In genomic region chr1:163628034-163628773, GRCh38 we compare ENCODE assay signal across 26 cellular contexts.
DNase-seq lines count a peak whose midpoint lies in the region; ATAC-seq, FAIRE-seq and TF ChIP-seq lines count a peak whose summit lies in the region.
"Had no signal": no experiment of that assay in that cellular context is flagged by ENCODE, and none has a peak within 500 bp of the region (broad histone marks: within the 10 kb centered on the region; RNA-seq: fewer than 3 reads in every experiment).

No MANE protein-coding gene starts in this region.

- H3K79me2 ChIP-seq in HepG2 (ENCODE audit: insufficient read depth, low read length): no peaks in the 10 kb centered on the region
- no peaks in the 10 kb centered on the region for H3K79me2 ChIP-seq in GM23248 (ENCODE audit: insufficient read depth)

- CTCF ChIA-PET in HepG2 (lab: Yijun Ruan, JAX; ENCODE audit: low intra/inter-chr PET ratio, low total read pairs) (no interaction called here), HEK293 (lab: Yijun Ruan, JAX) (no interaction called here), WTC11 (lab: Charles Lee) (no interaction called here)

- H3K9me3 Mint-ChIP-seq in WTC11: peaks cover 65% of the 10 kb centered on the region

- DNase-seq in HepG2 (ENCODE audit: low spot score) (no peak), right lobe of liver (no peak), WTC11 (ENCODE audit: low spot score) (no peak), left kidney (ENCODE audit: low read depth, low spot score) (peak; percentile 5), GM23248 (no peak)
- DNase-seq: 8988T; ACHN; BE2C; C1 segment of cervical spinal cord; CD4-positive, alpha-beta memory T cell; CD4-positive, CD25-positive, alpha-beta regulatory T cell; CD8-positive, alpha-beta memory T cell; COR-L47; DMS 273 treated with DMSO at 0.1 percent for 48 hours; DMS79; DND-41; EL; GDM1 had no signal

- no peak overlapping the region for H3K27ac Mint-ChIP-seq in WTC11
- H3K27ac Mint-ChIP-seq: CD14-positive monocyte; CD4-positive, alpha-beta memory T cell; CD4-positive, CD25-positive, alpha-beta regulatory T cell; CD8-positive, alpha-beta memory T cell had no signal

- no peaks in the 10 kb centered on the region for H3F3A ChIP-seq in GM23248 (ENCODE audit: insufficient read depth)

- POLR2A ChIA-PET in HepG2 (lab: Yijun Ruan, JAX) (no interaction called here), HEK293 (lab: Yijun Ruan, JAX) (no interaction called here), WTC11 (lab: Charles Lee) (no interaction called here)

- H3K36me3 ChIP-seq in HepG2 (replicated peaks in 1 of 2; ENCODE audit: control insufficient read depth in 1 of 2, insufficient read depth in 2 of 2, low read length in 2 of 2) (no peaks in the 10 kb centered on the region), right lobe of liver (no peaks in the 10 kb centered on the region), HEK293 (ENCODE audit: control insufficient read depth in 2 of 2, insufficient read depth in 1 of 2, low read length in 2 of 2) (no peaks in the 10 kb centered on the region), GM23248 (ENCODE audit: low read depth) (no peaks in the 10 kb centered on the region)
- H3K36me3 ChIP-seq: BE2C, BLaER1 had no signal

- H3K4me2 ChIP-seq in HepG2 (ENCODE audit: low read depth, low read length) (no peak overlapping the region), GM23248 (ENCODE audit: unreplicated experiment) (no peak overlapping the region)
- H3K4me2 ChIP-seq: BLaER1 had no signal

- H4K20me1 ChIP-seq in HepG2 (ENCODE audit: insufficient read depth, low read length) (no peaks in the 10 kb centered on the region), GM23248 (ENCODE audit: insufficient read depth) (no peaks in the 10 kb centered on the region)
- H4K20me1 ChIP-seq: BLaER1 had no signal

- no peak overlapping the region for H3K9ac ChIP-seq in HepG2 (ENCODE audit: insufficient read depth, low read depth, low read length)
- H3K9ac ChIP-seq in GM23248: no peak overlapping the region
- H3K9ac ChIP-seq: BLaER1 had no signal

- no peak overlapping the region for H3K4me3 Mint-ChIP-seq in WTC11
- H3K4me3 Mint-ChIP-seq: CD14-positive monocyte; CD4-positive, alpha-beta memory T cell; CD4-positive, CD25-positive, alpha-beta regulatory T cell; CD8-positive, alpha-beta memory T cell had no signal

- no peak for TF ChIP-seq RAD21 in HepG2 (CRISPR knock-in tag; IDR thresholded peaks at IDR 0.05)

- H3K27me3 ChIP-seq in HepG2 (ENCODE audit: control insufficient read depth in 1 of 2, insufficient read depth in 2 of 2, low read length in 2 of 2) (no peaks in the 10 kb centered on the region), right lobe of liver (no peaks in the 10 kb centered on the region), GM23248 (replicated peaks; ENCODE audit: insufficient read depth) (no peaks in the 10 kb centered on the region)
- H3K27me3 ChIP-seq: BE2C, BLaER1 had no signal

- H3K36me3 Mint-ChIP-seq in WTC11: peaks cover 38% of the 10 kb centered on the region
- H3K36me3 Mint-ChIP-seq: CD14-positive monocyte; CD4-positive, CD25-positive, alpha-beta regulatory T cell; CD8-positive, alpha-beta memory T cell had no signal

- TF ChIP-seq POLR2A in HepG2 (IDR thresholded peaks at IDR 0.05; ENCODE audit: insufficient read depth in 1 of 2, low read depth in 2 of 2, low read length in 2 of 2) (no peak), right lobe of liver (IDR thresholded peaks at IDR 0.05) (no peak)

- in situ Hi-C loops in HepG2 (cut with HindIII; ENCODE audit: extremely low pct_ligation_motif_present, low pct_unique_long_range_greater_than_20kb): no loop called here
- in situ Hi-C loops in GM23248 (cut with MboI): no loop called here

- BruUV-seq in HepG2 (replicated peaks; lab: Mats Ljungman, UMichigan): no TSS peak

- ATAC-seq in HepG2 (no peak), right lobe of liver (no peak), WTC11 (no peak), HG03045 (IDR thresholded peaks at IDR 0.05; ENCODE audit: unreplicated experiment) (no peak)
- ATAC-seq: GM12878 had no signal

- no peak for TF ChIP-seq EP300 in HepG2 (IDR thresholded peaks at IDR 0.05; ENCODE audit: low read depth in 2 of 2, low read length in 2 of 2)
- no peak for TF ChIP-seq EP300 in HepG2 (CRISPR knock-in tag; IDR thresholded peaks at IDR 0.05; ENCODE audit: borderline replicate concordance)

- H3K4me1 Mint-ChIP-seq in WTC11: peaks cover 6% of the 10 kb centered on the region
- H3K4me1 Mint-ChIP-seq: CD14-positive monocyte; CD4-positive, alpha-beta memory T cell; CD4-positive, CD25-positive, alpha-beta regulatory T cell; CD8-positive, alpha-beta memory T cell had no signal

- no peak for FAIRE-seq in HepG2 (lab: Jason Lieb, UNC)
- FAIRE-seq: A204.1, GM12878, GM12892, GM18507 had no signal

- intact Hi-C loops in HepG2 (cut with micrococcal nuclease; ENCODE audit: unreplicated experiment): no loop called here
- intact Hi-C loops in right lobe of liver (cut with DNase I): no loop called here

- H3K9me3 ChIP-seq in HepG2 (ENCODE audit: low read length) (peaks cover 89% of the 10 kb centered on the region), right lobe of liver (no peaks in the 10 kb centered on the region), HEK293 (ENCODE audit: control insufficient read depth, insufficient read depth, low read depth, low read length) (no peaks in the 10 kb centered on the region), GM23248 (ENCODE audit: low read depth) (no peaks in the 10 kb centered on the region)
- H3K9me3 ChIP-seq: BE2C had no signal

- no peak overlapping the region for H3K4me3 ChIP-seq in HepG2 (replicated peaks in 1 of 3; ENCODE audit: insufficient read depth in 1 of 3, low read depth in 2 of 3, low read length in 3 of 3)
- H3K4me3 ChIP-seq in right lobe of liver: no peak overlapping the region
- no peak overlapping the region for H3K4me3 ChIP-seq in HEK293 (ENCODE audit: low read depth, low read length)
- H3K4me3 ChIP-seq in GM23248: no peak overlapping the region
- H3K4me3 ChIP-seq: BLaER1, GM12878 had no signal

- TF ChIP-seq CTCF in HepG2 (CRISPR knock-in tag; IDR thresholded peaks at IDR 0.05) (no peak), right lobe of liver (IDR thresholded peaks at IDR 0.05) (no peak), HEK293 (tag by site-specific recombination; IDR thresholded peaks at IDR 0.05) (no peak), WTC11 (IDR thresholded peaks at IDR 0.05) (no peak)

- no peak overlapping the region for H3K27ac ChIP-seq in HepG2 (ENCODE audit: extremely low read length, insufficient read depth, low read length)
- no peak overlapping the region for H3K27ac ChIP-seq in right lobe of liver
- H3K27ac ChIP-seq in HEK293 (ENCODE audit: extremely low read depth, low read depth, low read length): no peak overlapping the region
- H3K27ac ChIP-seq in GM23248: no peak overlapping the region
- H3K27ac ChIP-seq: BLaER1 had no signal

- no peaks in the 10 kb centered on the region for H3K9me2 ChIP-seq in GM23248 (ENCODE audit: insufficient read depth)

- H3K4me1 ChIP-seq in HepG2 (ENCODE audit: insufficient read depth, low read length) (no peaks in the 10 kb centered on the region), right lobe of liver (no peaks in the 10 kb centered on the region), HEK293 (ENCODE audit: control insufficient read depth, insufficient read depth, low read length) (no peaks in the 10 kb centered on the region), GM23248 (ENCODE audit: insufficient read depth) (no peaks in the 10 kb centered on the region)
- H3K4me1 ChIP-seq: BE2C, BLaER1 had no signal

- H2AFZ ChIP-seq in HepG2 (ENCODE audit: low read length) (no peak overlapping the region), GM23248 (no peak overlapping the region)

- peaks cover 4% of the 10 kb centered on the region; the same call in 1 of the 2 replicates for H3K27me3 Mint-ChIP-seq in WTC11 (ENCODE audit: low read depth)
- H3K27me3 Mint-ChIP-seq: CD4-positive, alpha-beta memory T cell; CD4-positive, CD25-positive, alpha-beta regulatory T cell; CD8-positive, alpha-beta memory T cell had no signal

TF ChIP-seq in HepG2, 621 proteins besides CTCF, POLR2A, EP300 and RAD21 (continues in another document):
- peak; percentile 79 for TF ChIP-seq HNRNPK (IDR thresholded peaks at IDR 0.05; ENCODE audit: low read depth, low read length, poor library complexity, severe bottlenecking)

TF ChIP-seq in HEK293, 187 proteins besides CTCF, POLR2A, EP300 and RAD21 (continues in another document):
- no peak for TF ChIP-seq ZNF791 (tag by site-specific recombination; IDR thresholded peaks at IDR 0.05)
- TF ChIP-seq ZNF311 (tag by site-specific recombination; IDR thresholded peaks at IDR 0.05; ENCODE audit: borderline replicate concordance): no peak
- peak; percentile 76; the same call in 1 of the 2 replicates for TF ChIP-seq ZNF513 (tag by site-specific recombination; IDR thresholded peaks at IDR 0.05)
- peak; percentile 37; the same call in 1 of the 2 replicates for TF ChIP-seq ZNF366 (tag by site-specific recombination; conservative IDR thresholded peaks at IDR 0.05)

TF ChIP-seq in WTC11, 78 proteins besides CTCF, POLR2A, EP300 and RAD21:
- no peak for TF ChIP-seq IRF1 (CRISPR knock-in tag; IDR thresholded peaks at IDR 0.05)
- no peak for TF ChIP-seq NFE2L1 (CRISPR knock-in tag; IDR thresholded peaks at IDR 0.05)
- TF ChIP-seq ZNF512 (CRISPR knock-in tag; IDR thresholded peaks at IDR 0.05; ENCODE audit: borderline replicate concordance): peak; percentile 60; the same call in 1 of the 2 replicates

Comparison
In these comparisons a context has a peak if more than half of its experiments do, and no peak if none do; other contexts are left out.
1. Of the 63 proteins assayed by ChIP-seq in both HepG2 and HEK293: peak only in HepG2: none; only in HEK293: ZNF513; in both: none; in neither: 62.